Comparison of ENCODE assay signal across 35 cellular contexts in the genomic region with DNA sequence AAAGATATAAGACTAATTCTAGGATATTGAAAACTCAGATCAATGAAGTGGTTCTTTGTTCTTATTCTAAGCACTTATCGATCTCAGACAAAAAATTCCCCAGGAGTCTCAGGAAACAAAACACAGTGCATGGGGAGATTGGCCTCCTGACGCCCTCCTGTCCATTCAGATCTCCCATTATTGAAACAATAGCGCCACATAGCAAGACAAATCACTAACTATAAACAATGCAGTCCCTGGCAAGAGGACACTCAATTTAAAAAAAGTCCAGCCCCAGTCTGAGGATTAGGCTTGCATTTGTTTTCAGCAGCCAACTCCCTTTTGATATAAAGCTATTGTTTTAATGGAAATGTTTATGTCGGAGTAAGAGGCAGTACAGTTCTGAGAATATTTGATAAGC.
"Had no signal": no experiment of that assay in that cellular context is flagged by ENCODE, and none has a peak within 500 bp of the region (broad histone marks: within the 10 kb centered on the region; RNA-seq: fewer than 3 reads in every experiment).

No MANE protein-coding gene starts in this region.

- H3K4me3 ChIP-seq: ascending aorta, cardiac muscle cell had no signal

- H3K36me3 Mint-ChIP-seq: activated naive CD4-positive, alpha-beta T cell treated with anti-CD3 and anti-CD28 coated beads, Interleukin-2, amount 50 U/mL, for 24 hours; activated naive CD8-positive, alpha-beta T cell treated with anti-CD3 and anti-CD28 coated beads, Interleukin-2, amount 10 ng/mL, durations not matched to agents 7 days and 5 days had no signal

- H3K36me3 ChIP-seq: ascending aorta, cardiac muscle cell, WERI-Rb-1 had no signal

- H3K27ac Mint-ChIP-seq: activated CD4-positive, alpha-beta T cell treated with anti-CD3 and anti-CD28 coated beads, Interleukin-2, amount 10 ng/mL, durations not matched to agents 24 days and 14 days; activated CD8-positive, alpha-beta T cell treated with anti-CD3 and anti-CD28 coated beads, Interleukin-2, amount 10 ng/mL, durations not matched to agents 7 days and 5 days; activated naive CD4-positive, alpha-beta T cell treated with anti-CD3 and anti-CD28 coated beads, Interleukin-2, amount 50 U/mL, for 24 hours; activated naive CD8-positive, alpha-beta T cell treated with anti-CD3 and anti-CD28 coated beads, Interleukin-2, amount 10 ng/mL, durations not matched to agents 7 days and 5 days; activated T-cell treated with anti-CD3 and anti-CD28 coated beads, Interleukin-2, amount 50 U/mL, for 24 hours; activated T-helper 2 cell treated with anti-CD3 and anti-CD28 coated beads, Interferon-gamma antibody, Interleukin-2, Interleukin-4, amounts not matched to agents 10 μg/mL and 5 μg/mL and 100 μg/mL, durations not matched to agents 14 hours and 24 hours and 36 hours had no signal

- H3K27ac ChIP-seq: ascending aorta, cardiac muscle cell, RWPE1, WERI-Rb-1 had no signal

- ATAC-seq: activated CD8-positive, alpha-beta T cell treated with anti-CD3 and anti-CD28 coated beads, Interleukin-2, amount 10 ng/mL, durations not matched to agents 7 days and 5 days; PC-3 had no signal

- H3K27me3 Mint-ChIP-seq: activated CD4-positive, alpha-beta T cell treated with anti-CD3 and anti-CD28 coated beads, Interleukin-2, amount 10 ng/mL, durations not matched to agents 24 days and 14 days; activated naive CD4-positive, alpha-beta T cell treated with anti-CD3 and anti-CD28 coated beads, Interleukin-2, amount 50 U/mL, for 24 hours; activated naive CD8-positive, alpha-beta T cell treated with anti-CD3 and anti-CD28 coated beads, Interleukin-2, amount 10 ng/mL, durations not matched to agents 7 days and 5 days; activated T-cell treated with anti-CD3 and anti-CD28 coated beads, Interleukin-2, amount 50 U/mL, for 24 hours; central memory CD8-positive, alpha-beta T cell had no signal

- DNase-seq: activated CD4-positive, alpha-beta T cell treated with anti-CD3 and anti-CD28 coated beads for 1 hour; activated CD4-positive, alpha-beta T cell treated with anti-CD3 and anti-CD28 coated beads, Interleukin-2, amount 10 ng/mL, durations not matched to agents 24 days and 14 days; activated CD4-positive, alpha-beta T cell treated with anti-CD3 and anti-CD28 coated beads, Interleukin-2, amount 50 U/mL, for 48 hours; activated CD4-positive, CD25-positive, alpha-beta regulatory T cell; activated CD8-positive, alpha-beta T cell treated with anti-CD3 and anti-CD28 coated beads, Interleukin-2, amount 10 ng/mL, durations not matched to agents 7 days and 5 days; activated gamma-delta T cell; activated naive CD4-positive, alpha-beta T cell treated with Interleukin-2 at 50 U/mL for 16 hours; activated naive CD8-positive, alpha-beta T cell treated with anti-CD3 and anti-CD28 coated beads, Interleukin-2, amount 10 ng/mL, durations not matched to agents 7 days and 5 days; activated T-cell treated with anti-CD3 and anti-CD28 coated beads, Interleukin-2, amount 50 U/mL, for 24 hours; amygdala; Karpas-422; KBM-7; NCI-H1105; NCI-H1417 treated with DMSO at 0.1 percent for 48 hours; NCI-H1694 treated with DMSO at 0.1 percent for 48 hours; NCI-H2029; NCI-H2171 treated with DMSO at 0.1 percent for 48 hours; NCI-H2227 treated with DMSO at 0.1 percent for 48 hours; NCI-H446; NCI-H510A treated with DMSO at 0.1 percent for 48 hours; NCI-H526 treated with DMSO at 0.1 percent for 48 hours; NK-92 treated with Interleukin-12 subunit alpha and Interleukin-12 subunit beta, amount 100 ng/mL, for 24 hours; PC-3; Right ventricle myocardium superior; SW 1271; T-helper 1 cell; T-helper 2 cell; T-helper 9 cell; WERI-Rb-1 had no signal

- H3K4me3 Mint-ChIP-seq: activated CD4-positive, alpha-beta T cell treated with anti-CD3 and anti-CD28 coated beads, Interleukin-2, amount 10 ng/mL, durations not matched to agents 24 days and 14 days; activated CD8-positive, alpha-beta T cell treated with anti-CD3 and anti-CD28 coated beads, Interleukin-2, amount 10 ng/mL, durations not matched to agents 7 days and 5 days; activated naive CD4-positive, alpha-beta T cell treated with anti-CD3 and anti-CD28 coated beads, Interleukin-2, amount 50 U/mL, for 24 hours; activated naive CD8-positive, alpha-beta T cell treated with anti-CD3 and anti-CD28 coated beads, Interleukin-2, amount 10 ng/mL, durations not matched to agents 7 days and 5 days; activated T-cell treated with anti-CD3 and anti-CD28 coated beads, Interleukin-2, amount 50 U/mL, for 24 hours; central memory CD8-positive, alpha-beta T cell had no signal

- H3K4me1 Mint-ChIP-seq: activated CD4-positive, alpha-beta T cell treated with anti-CD3 and anti-CD28 coated beads, Interleukin-2, amount 10 ng/mL, durations not matched to agents 24 days and 14 days; activated naive CD4-positive, alpha-beta T cell treated with anti-CD3 and anti-CD28 coated beads, Interleukin-2, amount 50 U/mL, for 24 hours; activated naive CD8-positive, alpha-beta T cell treated with anti-CD3 and anti-CD28 coated beads, Interleukin-2, amount 10 ng/mL, durations not matched to agents 7 days and 5 days; central memory CD8-positive, alpha-beta T cell had no signal

- H3K27me3 ChIP-seq: ascending aorta, cardiac muscle cell had no signal

- H3K9me3 Mint-ChIP-seq: activated CD4-positive, alpha-beta T cell treated with anti-CD3 and anti-CD28 coated beads, Interleukin-2, amount 10 ng/mL, durations not matched to agents 24 days and 14 days had no signal

- H3K4me1 ChIP-seq: ascending aorta had no signal

- H3K9me3 ChIP-seq: ascending aorta had no signal
